In genomic region chr3:137554242-137554641, GRCh38 we compare ENCODE assay signal across 7 cellular contexts.
"Had no signal": no experiment of that assay in that cellular context is flagged by ENCODE, and none has a peak within 500 bp of the region (broad histone marks: within the 10 kb centered on the region; RNA-seq: fewer than 3 reads in every experiment).

No MANE protein-coding gene starts in this region.

- FAIRE-seq: G401.6, GM12878, GM12891, GM18507, GM19239 had no signal

- H3K4me3 ChIP-seq: GM12878 had no signal

- ATAC-seq: GM12878 had no signal

- DNase-seq: GDM1, GF-D8 had no signal
